Comparison of ENCODE assay signal across 1 cellular context in the genomic region with DNA sequence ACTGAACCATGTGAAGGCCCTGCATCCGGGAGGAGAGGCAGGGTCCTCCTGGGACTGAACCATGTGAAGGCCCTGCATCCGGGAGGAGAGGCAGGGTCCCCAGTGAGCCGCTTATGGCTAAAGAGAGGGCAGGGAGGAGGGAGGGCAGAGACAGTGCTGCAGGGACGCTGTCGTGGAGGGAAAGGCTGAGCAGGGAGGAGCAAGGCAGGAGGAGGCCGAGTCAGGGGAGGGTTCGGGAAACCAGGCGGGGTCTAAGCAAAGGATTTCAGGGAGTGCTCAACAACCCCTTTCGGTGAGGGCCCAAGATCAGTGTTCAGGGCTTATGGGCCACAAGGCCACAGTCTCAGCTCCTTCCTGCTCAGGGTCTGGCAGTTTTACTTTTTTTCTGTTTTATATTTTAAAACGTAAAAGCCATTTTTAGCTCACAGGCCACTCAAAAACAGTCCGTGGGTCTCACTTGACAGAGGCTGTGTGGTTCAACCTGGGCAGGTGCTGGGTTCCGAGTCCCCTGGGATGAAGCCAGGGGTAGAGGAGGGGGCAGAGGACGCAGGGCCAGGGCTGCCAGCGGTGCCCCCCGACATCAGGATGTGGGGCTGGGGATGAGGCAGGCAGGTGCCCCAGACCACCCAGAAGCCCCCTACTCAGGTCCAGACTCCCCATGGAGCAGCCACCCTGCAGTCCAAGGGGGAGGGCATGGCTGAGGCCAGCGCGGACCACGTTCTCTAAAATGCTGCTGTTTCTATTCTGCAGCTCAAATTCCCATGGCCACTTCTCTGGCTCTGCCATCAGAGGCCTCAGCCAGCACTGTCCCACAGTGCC.
TF ChIP-seq lines count a peak whose summit lies in the region.

No MANE protein-coding gene starts in this region.

TF ChIP-seq in H1, 55 proteins besides CTCF, POLR2A, EP300 and RAD21:
- TF ChIP-seq CBX5 (IDR thresholded peaks at IDR 0.05; ENCODE audit: low read depth, low read length) (no peak), SAP30 (IDR thresholded peaks at IDR 0.05; ENCODE audit: insufficient read depth, insufficient replicate concordance, low read length) (no peak), SIX5 (IDR thresholded peaks at IDR 0.05; ENCODE audit: low read depth, low read length) (no peak), KDM4A (IDR thresholded peaks at IDR 0.05; ENCODE audit: low read depth, low read length, severe bottlenecking) (no peak), SP4 (IDR thresholded peaks at IDR 0.05; ENCODE audit: low read length) (no peak), YY1 (IDR thresholded peaks at IDR 0.05; ENCODE audit: low read depth, low read length) (no peak)
TF ChIP-seq in H1: peak in this region for 0.
